ENCODE assay signal across 26 cellular contexts in genomic region chr3:173988912-173989311, GRCh38.
"Had no signal": no experiment of that assay in that cellular context is flagged by ENCODE, and none has a peak within 500 bp of the region (broad histone marks: within the 10 kb centered on the region; RNA-seq: fewer than 3 reads in every experiment).

No MANE protein-coding gene starts in this region.

- DNase-seq: activated CD4-positive, alpha-beta T cell treated with anti-CD3 and anti-CD28 coated beads for 48 hours; activated CD4-positive, alpha-beta T cell treated with anti-CD3 and anti-CD28 coated beads, Interleukin-2, amount 50 U/mL, for 4 hours; activated CD4-positive, CD25-positive, alpha-beta regulatory T cell treated with anti-CD3 and anti-CD28 coated beads, Interleukin-2, amount 50 U/mL, for 72 hours; activated CD8-positive, alpha-beta memory T cell treated with anti-CD3 and anti-CD28 coated beads, Interleukin-2, amount 10 ng/mL, durations not matched to agents 7 days and 5 days; activated effector memory CD4-positive, alpha-beta T cell treated with anti-CD3 and anti-CD28 coated beads, Interleukin-2, amount 50 U/mL, for 16 hours; activated naive CD4-positive, alpha-beta T cell treated with Interleukin-2 at 50 U/mL for 16 hours; activated naive CD8-positive, alpha-beta T cell treated with anti-CD3 and anti-CD28 coated beads, Interleukin-2, amount 50 U/mL, for 24 hours; activated T-cell treated with anti-CD3 and anti-CD28 coated beads, Interleukin-2, amount 50 U/mL, for 4 hours; brain microvascular endothelial cell; NCI-H1092; NCI-H1417; NCI-H2029; NCI-H2107; NCI-H2171 treated with DMSO at 0.1 percent for 48 hours; NCI-H345; NCI-H510A; NCI-H526 treated with DMSO at 0.1 percent for 48 hours; NCI-H82; OCI-M1; Peyer's patch; Right ventricle myocardium superior; SJCRH30 had no signal

- ATAC-seq: activated CD8-positive, alpha-beta memory T cell treated with anti-CD3 and anti-CD28 coated beads, Interleukin-2, amount 10 ng/mL, durations not matched to agents 7 days and 5 days; activated naive CD4-positive, alpha-beta T cell treated with anti-CD3 and anti-CD28 coated beads, Interleukin-2, amount 50 U/mL, for 72 hours; activated naive CD8-positive, alpha-beta T cell treated with anti-CD3 and anti-CD28 coated beads, Interleukin-2, amount 50 U/mL, for 24 hours; activated T-cell treated with anti-CD3 and anti-CD28 coated beads, Interleukin-2, amount 50 U/mL, for 4 hours; SK-N-SH treated with all-trans-retinoic acid at 6 μM for 48 hours; WTC11 had no signal

- H3K4me3 ChIP-seq: cardiac muscle cell, Peyer's patch, SJCRH30 had no signal
